24 cellular contexts compared by ENCODE assay signal in the genomic region with DNA sequence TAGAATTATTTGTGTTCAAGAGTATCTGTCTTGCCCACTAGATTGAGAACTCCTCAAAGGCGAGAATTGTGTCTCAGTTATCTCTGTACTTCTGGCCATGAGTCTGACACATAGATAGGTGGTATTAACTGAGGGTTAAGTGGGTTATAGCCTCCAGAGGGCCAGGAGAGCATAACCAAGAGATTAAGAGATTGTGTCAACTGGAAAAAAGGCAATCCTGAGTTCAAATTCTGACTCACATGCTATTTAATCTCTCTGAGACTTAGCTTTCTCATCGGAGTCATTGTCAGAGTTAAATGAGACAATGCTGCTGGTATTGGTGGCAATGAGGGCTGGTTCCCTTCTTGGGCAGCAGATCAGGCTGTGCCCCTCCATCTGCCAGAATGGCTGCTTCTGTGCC.
"Had no signal": no experiment of that assay in that cellular context is flagged by ENCODE, and none has a peak within 500 bp of the region (broad histone marks: within the 10 kb centered on the region; RNA-seq: fewer than 3 reads in every experiment).

No MANE protein-coding gene starts in this region.

- H3K27me3 ChIP-seq: heart left ventricle, neutrophil, ovary, testis had no signal

- H3K27ac Mint-ChIP-seq: activated CD4-positive, alpha-beta memory T cell treated with anti-CD3 and anti-CD28 coated beads, Interleukin-2, amount 10 ng/mL, durations not matched to agents 7 days and 5 days; activated CD4-positive, alpha-beta T cell treated with anti-CD3 and anti-CD28 coated beads, Interleukin-2, amount 10 ng/mL, durations not matched to agents 7 days and 5 days; activated naive CD4-positive, alpha-beta T cell treated with anti-CD3 and anti-CD28 coated beads, Interleukin-2, amount 10 ng/mL, durations not matched to agents 7 days and 5 days; activated T-cell treated with anti-CD3 and anti-CD28 coated beads, Interleukin-2, amount 50 U/mL, for 24 hours; endodermal cell; mesothelial cell of epicardium; naive B cell; nephron progenitor cell; progenitor cell of endocrine pancreas; stimulated activated naive B cell treated with anti-CD40 and anti-IgM and Interleukin-4, amounts not matched to agents 10 μg/mL and 1 μg/mL and 100 μg/mL, for 72 hours; T-helper 1 cell treated with Interleukin-12 subunit alpha and Interleukin-12 subunit beta and Interleukin-4 antibody, amounts not matched to agents 30 μg/mL and 1 μg/mL, for 36 hours had no signal

- H3K4me3 ChIP-seq: heart left ventricle, ovary, testis had no signal

- H3K27ac ChIP-seq: heart left ventricle, neutrophil, ovary had no signal

- H3K27me3 Mint-ChIP-seq: activated CD4-positive, alpha-beta memory T cell treated with anti-CD3 and anti-CD28 coated beads, Interleukin-2, amount 10 ng/mL, durations not matched to agents 7 days and 5 days; activated T-cell treated with anti-CD3 and anti-CD28 coated beads, Interleukin-2, amount 50 U/mL, for 24 hours had no signal

- H3K9me3 Mint-ChIP-seq: activated CD4-positive, alpha-beta memory T cell treated with anti-CD3 and anti-CD28 coated beads, Interleukin-2, amount 10 ng/mL, durations not matched to agents 7 days and 5 days; activated naive CD4-positive, alpha-beta T cell treated with anti-CD3 and anti-CD28 coated beads, Interleukin-2, amount 10 ng/mL, durations not matched to agents 7 days and 5 days had no signal

- H3K9me3 ChIP-seq: neutrophil, ovary, testis had no signal

- H3K4me1 Mint-ChIP-seq: activated CD4-positive, alpha-beta memory T cell treated with anti-CD3 and anti-CD28 coated beads, Interleukin-2, amount 10 ng/mL, durations not matched to agents 7 days and 5 days; activated CD4-positive, alpha-beta T cell treated with anti-CD3 and anti-CD28 coated beads, Interleukin-2, amount 10 ng/mL, durations not matched to agents 7 days and 5 days; activated naive CD4-positive, alpha-beta T cell treated with anti-CD3 and anti-CD28 coated beads, Interleukin-2, amount 10 ng/mL, durations not matched to agents 7 days and 5 days; endodermal cell; naive B cell; stimulated activated naive B cell treated with anti-CD40 and anti-IgM and Interleukin-4, amounts not matched to agents 10 μg/mL and 1 μg/mL and 100 μg/mL, for 72 hours had no signal

- H3K36me3 Mint-ChIP-seq: activated naive CD4-positive, alpha-beta T cell treated with anti-CD3 and anti-CD28 coated beads, Interleukin-2, amount 10 ng/mL, durations not matched to agents 7 days and 5 days; naive B cell; stimulated activated naive B cell treated with anti-CD40 and anti-IgM and Interleukin-4, amounts not matched to agents 10 μg/mL and 1 μg/mL and 100 μg/mL, for 72 hours had no signal

- DNase-seq: activated CD4-positive, alpha-beta memory T cell treated with anti-CD3 and anti-CD28 coated beads, Interleukin-2, amount 10 ng/mL, durations not matched to agents 7 days and 5 days; activated CD4-positive, alpha-beta T cell treated with anti-CD3 and anti-CD28 coated beads, Interleukin-2, amount 10 ng/mL, durations not matched to agents 7 days and 5 days; activated CD4-positive, CD25-positive, alpha-beta regulatory T cell treated with anti-CD3 and anti-CD28 coated beads, Interleukin-2, amount 50 U/mL, for 72 hours; activated CD8-positive, alpha-beta memory T cell treated with anti-CD3 and anti-CD28 coated beads, Interleukin-2, amount 50 U/mL, for 48 hours; activated gamma-delta T cell; activated naive CD4-positive, alpha-beta T cell treated with anti-CD3 and anti-CD28 coated beads, Interleukin-2, amount 10 ng/mL, durations not matched to agents 7 days and 5 days; activated T-cell treated with anti-CD3 and anti-CD28 coated beads, Interleukin-2, amount 50 U/mL, for 24 hours; amniotic stem cell; central memory CD4-positive, alpha-beta T cell; endodermal cell; foreskin fibroblast; heart left ventricle; naive B cell; nephron progenitor cell; stimulated activated CD4-positive, alpha-beta T cell treated with anti-CD3 and anti-CD28 coated beads, Interleukin-15, amount 100 ng/mL, for 24 hours; stimulated activated CD4-positive, alpha-beta T cell treated with anti-CD3 and anti-CD28 coated beads, Interleukin-2, amount 100 ng/mL, for 24 hours; stimulated activated naive B cell treated with anti-CD40 and anti-IgM and Interleukin-4, amounts not matched to agents 10 μg/mL and 1 μg/mL and 100 μg/mL, for 72 hours; T-helper 9 cell; testis had no signal

- H3K36me3 ChIP-seq: heart left ventricle, neutrophil, ovary had no signal

- H3K4me3 Mint-ChIP-seq: activated CD4-positive, alpha-beta memory T cell treated with anti-CD3 and anti-CD28 coated beads, Interleukin-2, amount 10 ng/mL, durations not matched to agents 7 days and 5 days; activated CD4-positive, alpha-beta T cell treated with anti-CD3 and anti-CD28 coated beads, Interleukin-2, amount 10 ng/mL, durations not matched to agents 7 days and 5 days; activated naive CD4-positive, alpha-beta T cell treated with anti-CD3 and anti-CD28 coated beads, Interleukin-2, amount 10 ng/mL, durations not matched to agents 7 days and 5 days; activated T-cell treated with anti-CD3 and anti-CD28 coated beads, Interleukin-2, amount 50 U/mL, for 24 hours; endodermal cell; mesothelial cell of epicardium; naive B cell; nephron progenitor cell; stimulated activated naive B cell treated with anti-CD40 and anti-IgM and Interleukin-4, amounts not matched to agents 10 μg/mL and 1 μg/mL and 100 μg/mL, for 72 hours; T-helper 1 cell treated with Interleukin-12 subunit alpha and Interleukin-12 subunit beta and Interleukin-4 antibody, amounts not matched to agents 30 μg/mL and 1 μg/mL, for 36 hours had no signal
